In the genomic region with DNA sequence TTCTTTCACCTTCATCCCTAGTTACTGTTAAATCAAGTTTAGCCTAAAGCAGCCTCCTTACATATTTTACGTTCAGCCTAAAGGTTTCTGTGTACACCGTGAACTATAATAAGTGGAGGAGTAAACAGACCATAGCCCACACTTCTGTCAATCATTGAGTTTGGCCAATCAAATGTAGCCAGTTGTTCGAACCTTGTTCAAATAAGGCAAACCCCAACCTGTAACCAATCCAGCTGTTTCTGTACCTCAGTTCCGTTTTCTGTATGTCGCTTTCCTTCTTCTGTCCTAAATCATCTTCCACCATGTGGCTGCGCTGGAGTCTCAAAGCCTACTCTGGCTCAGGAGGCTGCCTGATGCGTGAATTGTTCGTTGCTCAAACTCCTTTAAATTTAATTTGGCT, we compare ENCODE assay signal across 10 cellular contexts. TPM values are rescaled to one million over a fixed set of nuclear protein-coding genes. Genes with fewer than 3 reads are reported as not detected.
DNase-seq lines count a peak whose midpoint lies in the region; ATAC-seq and TF ChIP-seq lines count a peak whose summit lies in the region.
"Had no signal": no experiment of that assay in that cellular context is flagged by ENCODE, and none has a peak within 500 bp of the region (broad histone marks: within the 10 kb centered on the region; RNA-seq: fewer than 3 reads in every experiment).

No MANE protein-coding gene starts in this region.

- no peaks in the 10 kb centered on the region for H3K9me3 Mint-ChIP-seq in activated T-cell treated with anti-CD3 and anti-CD28 coated beads, Interleukin-2, amount 50 U/mL, for 4 hours
- H3K9me3 Mint-ChIP-seq in stimulated activated effector memory CD8-positive, alpha-beta T cell treated with anti-CD3 and anti-CD28 coated beads, Interleukin-12 subunit alpha, Interleukin-12 subunit beta, amount 100 ng/mL, for 72 hours, result no peaks in the 10 kb centered on the region

- H3K79me2 ChIP-seq in PC-9 (ENCODE audit: low read depth), result peaks cover 28% of the 10 kb centered on the region

- H3K4me1 Mint-ChIP-seq in activated T-cell treated with anti-CD3 and anti-CD28 coated beads, Interleukin-2, amount 50 U/mL, for 4 hours (ENCODE audit: low read depth), result peaks cover 47% of the 10 kb centered on the region
- H3K4me1 Mint-ChIP-seq in stimulated activated effector memory CD8-positive, alpha-beta T cell treated with anti-CD3 and anti-CD28 coated beads, Interleukin-12 subunit alpha, Interleukin-12 subunit beta, amount 100 ng/mL, for 72 hours, result peaks cover 43% of the 10 kb centered on the region

- H3K4me3 Mint-ChIP-seq in activated T-cell treated with anti-CD3 and anti-CD28 coated beads, Interleukin-2, amount 50 U/mL, for 4 hours, result peak overlapping the region; percentile 93
- H3K4me3 Mint-ChIP-seq in stimulated activated effector memory CD8-positive, alpha-beta T cell treated with anti-CD3 and anti-CD28 coated beads, Interleukin-12 subunit alpha, Interleukin-12 subunit beta, amount 100 ng/mL, for 72 hours, result peak overlapping the region; percentile 86

- intact Hi-C loops in PC-9 (cut with micrococcal nuclease; ENCODE audit: unreplicated experiment), result no loop called here

- DNase-seq in activated T-cell treated with anti-CD3 and anti-CD28 coated beads, Interleukin-2, amount 50 U/mL, for 4 hours, result no peak
- DNase-seq in activated T-cell treated with anti-CD3 and anti-CD28 coated beads, Interleukin-2, amount 50 U/mL, for 1 hour, result no peak
- no peak for DNase-seq in PC-9
- DNase-seq in stimulated activated effector memory CD8-positive, alpha-beta T cell treated with anti-CD3 and anti-CD28 coated beads, Interleukin-12 subunit alpha, Interleukin-12 subunit beta, amount 100 ng/mL, for 72 hours (ENCODE audit: low spot score in 2 of 2), result no peak
- no peak for DNase-seq in amygdala (lab: John Stamatoyannopoulos, UW)
- no peak for DNase-seq in GDM1 (lab: John Stamatoyannopoulos, UW)
- no peak for DNase-seq in central memory CD4-positive, alpha-beta T cell
- DNase-seq: BE2C, KG1 had no signal

- no peak for TF ChIP-seq EP300 in gastroesophageal sphincter (IDR thresholded peaks at IDR 0.05)

- H3K9me3 ChIP-seq in PC-9 (ENCODE audit: insufficient read depth, low read depth) (no peaks in the 10 kb centered on the region), gastroesophageal sphincter (no peaks in the 10 kb centered on the region)
- H3K9me3 ChIP-seq: BE2C had no signal

- no peak for TF ChIP-seq POLR2A in gastroesophageal sphincter (IDR thresholded peaks at IDR 0.05)

- WGBS in gastroesophageal sphincter (ENCODE audit: low coverage in 1 of 2), 2 donors, result 65 to 82% methylated on average over 8 of the region's 8 CpGs

- H3K27ac ChIP-seq in PC-9, result no peak overlapping the region
- peak overlapping the region; percentile 88 to 97 (median 94) for H3K27ac ChIP-seq in gastroesophageal sphincter

- no peak overlapping the region for H2AFZ ChIP-seq in PC-9

- H3K4me1 ChIP-seq in PC-9 (replicated peaks; ENCODE audit: insufficient read depth) (peaks cover 25% of the 10 kb centered on the region), gastroesophageal sphincter (peaks cover 0 to 30% (median 0%) of the 10 kb centered on the region in 3 donors)
- H3K4me1 ChIP-seq: BE2C had no signal

- H3K27me3 ChIP-seq in PC-9 (ENCODE audit: insufficient read depth, low read depth), result no peaks in the 10 kb centered on the region
- H3K27me3 ChIP-seq in gastroesophageal sphincter, result no peaks in the 10 kb centered on the region
- H3K27me3 ChIP-seq: BE2C had no signal

- H3K36me3 ChIP-seq in PC-9 (ENCODE audit: low read depth) (no peaks in the 10 kb centered on the region), gastroesophageal sphincter (no peaks in the 10 kb centered on the region)
- H3K36me3 ChIP-seq: BE2C had no signal

- no peak for ATAC-seq in activated T-cell treated with anti-CD3 and anti-CD28 coated beads, Interleukin-2, amount 50 U/mL, for 4 hours
- ATAC-seq in gastroesophageal sphincter, result no peak
- ATAC-seq in stimulated activated effector memory CD8-positive, alpha-beta T cell treated with anti-CD3 and anti-CD28 coated beads, Interleukin-12 subunit alpha, Interleukin-12 subunit beta, amount 100 ng/mL, for 72 hours, result no peak

- H3K4me3 ChIP-seq in PC-9 (no peak overlapping the region), gastroesophageal sphincter (peak overlapping the region; percentile 82 to 88)

- H3K27me3 Mint-ChIP-seq in activated T-cell treated with anti-CD3 and anti-CD28 coated beads, Interleukin-2, amount 50 U/mL, for 4 hours (ENCODE audit: low read depth), result no peaks in the 10 kb centered on the region

- CTCF ChIA-PET in PC-9 (lab: Charles Lee), result no interaction called here

- no peaks in the 10 kb centered on the region for H3K9me2 ChIP-seq in PC-9 (ENCODE audit: insufficient read depth)

- no TSS peak for BruUV-seq in PC-9 (replicated peaks; lab: Mats Ljungman, UMichigan)

- no peaks in the 10 kb centered on the region for H4K20me1 ChIP-seq in PC-9 (ENCODE audit: insufficient read depth)

- H3F3A ChIP-seq in PC-9 (ENCODE audit: insufficient read depth, low read depth), result no peaks in the 10 kb centered on the region

- POLR2A ChIA-PET in PC-9 (lab: Charles Lee; ENCODE audit: unreplicated experiment), result no interaction called here

- H3K27ac Mint-ChIP-seq in stimulated activated effector memory CD8-positive, alpha-beta T cell treated with anti-CD3 and anti-CD28 coated beads, Interleukin-12 subunit alpha, Interleukin-12 subunit beta, amount 100 ng/mL, for 72 hours, result no peak overlapping the region

- H3K4me2 ChIP-seq in PC-9, result peak overlapping the region; percentile 84; the same call in 1 of the 2 replicates

- peaks cover 2% of the 10 kb centered on the region for H3K36me3 Mint-ChIP-seq in activated T-cell treated with anti-CD3 and anti-CD28 coated beads, Interleukin-2, amount 50 U/mL, for 4 hours (ENCODE audit: insufficient read depth)
- peaks cover 15% of the 10 kb centered on the region for H3K36me3 Mint-ChIP-seq in stimulated activated effector memory CD8-positive, alpha-beta T cell treated with anti-CD3 and anti-CD28 coated beads, Interleukin-12 subunit alpha, Interleukin-12 subunit beta, amount 100 ng/mL, for 72 hours

- TF ChIP-seq CTCF in PC-9 (conservative IDR thresholded peaks at IDR 0.05) (no peak), gastroesophageal sphincter (IDR thresholded peaks at IDR 0.05) (peak in 1 of 4 experiments; percentile 9)

RNA-seq across cellular contexts. Expression of gene FBXO30, which starts 1.8 kb away (rescaled TPM):
- 1 to 10 TPM; 4.5 to 6.9 (median 6.2) TPM for total RNA-seq in activated T-cell treated with anti-CD3 and anti-CD28 coated beads, Interleukin-2, amount 50 U/mL, for 4 hours
- 8.3 and 10.6 TPM in 2 replicates for total RNA-seq in PC-9 (2021)
- 100 to 1,000 TPM in 1 of 4 donors, 10 to 100 TPM in 3; 47.7 to 102 (median 63.1) TPM for total RNA-seq in gastroesophageal sphincter
